8 cellular contexts compared by ENCODE assay signal in genomic region chr20:1773816-1774215, GRCh38.
"Had no signal": no experiment of that assay in that cellular context is flagged by ENCODE, and none has a peak within 500 bp of the region (broad histone marks: within the 10 kb centered on the region; RNA-seq: fewer than 3 reads in every experiment).

No MANE protein-coding gene starts in this region.

- H3K4me3 ChIP-seq: GM12878 had no signal

- DNase-seq: GDM1, GF-D8 had no signal

- FAIRE-seq: G401.6, GM12878, GM12891, GM12892, GM18507, GM19239 had no signal

- ATAC-seq: GM12878 had no signal
